Comparison of ENCODE assay signal across 15 cellular contexts in the genomic region with DNA sequence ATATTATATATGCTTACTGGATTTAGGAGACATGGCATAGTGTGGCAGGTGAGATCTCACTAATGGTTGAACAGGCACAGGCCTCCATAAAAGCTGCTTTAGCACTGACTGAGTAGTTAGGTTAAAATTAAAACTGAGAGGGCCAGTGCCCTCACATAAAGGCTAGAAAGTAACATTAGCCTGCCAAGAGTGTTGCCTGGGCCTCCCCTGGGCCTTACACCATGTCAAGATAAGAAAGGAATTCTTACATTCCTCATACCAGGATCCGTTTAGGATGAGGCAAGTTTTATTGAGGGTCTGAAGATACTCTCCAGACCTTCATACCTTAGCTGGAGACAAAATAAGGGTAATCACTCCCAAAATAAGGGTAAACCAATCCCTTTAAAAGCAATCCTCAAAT.
"Had no signal": no experiment of that assay in that cellular context is flagged by ENCODE, and none has a peak within 500 bp of the region (broad histone marks: within the 10 kb centered on the region; RNA-seq: fewer than 3 reads in every experiment).

No MANE protein-coding gene starts in this region.

- H3K27me3 Mint-ChIP-seq: activated naive CD8-positive, alpha-beta T cell; stimulated activated naive CD8-positive, alpha-beta T cell treated with anti-CD3 and anti-CD28 coated beads, Interleukin-15, Interleukin-2, amounts not matched to agents 100 ng/mL and 50 ng/mL, for 24 hours; T-helper 17 cell had no signal

- H3K9me3 ChIP-seq: left lung, pancreas had no signal

- H3K36me3 ChIP-seq: left lung, pancreas had no signal

- H3K36me3 Mint-ChIP-seq: activated naive CD8-positive, alpha-beta T cell had no signal

- DNase-seq: activated effector memory CD4-positive, alpha-beta T cell treated with anti-CD3 and anti-CD28 coated beads, Interleukin-2, amount 50 U/mL, for 16 hours; activated T-cell treated with anti-CD3 and anti-CD28 coated beads, Interleukin-2, amount 50 U/mL, for 1 hour; aorta; caudate nucleus; cortex of kidney; effector CD8-positive, alpha-beta T cell; left lung; mesenchymal stem cell; pancreas; stimulated activated CD4-positive, alpha-beta T cell treated with anti-CD3 and anti-CD28 coated beads, Interleukin-15, amount 100 ng/mL, for 24 hours; stimulated activated CD4-positive, alpha-beta T cell treated with anti-CD3 and anti-CD28 coated beads, Interleukin-4, amount 100 ng/mL, for 24 hours; T-helper 17 cell had no signal

- H3K4me1 ChIP-seq: left lung had no signal

- H3K27me3 ChIP-seq: left lung, pancreas had no signal

- H3K4me1 Mint-ChIP-seq: T-helper 17 cell had no signal

- H3K27ac Mint-ChIP-seq: activated naive CD8-positive, alpha-beta T cell; stimulated activated naive CD8-positive, alpha-beta T cell treated with anti-CD3 and anti-CD28 coated beads, Interleukin-15, Interleukin-2, amounts not matched to agents 100 ng/mL and 50 ng/mL, for 24 hours; T-helper 17 cell had no signal

- H3K9me3 Mint-ChIP-seq: stimulated activated naive CD8-positive, alpha-beta T cell treated with anti-CD3 and anti-CD28 coated beads, Interleukin-15, Interleukin-2, amounts not matched to agents 100 ng/mL and 50 ng/mL, for 24 hours had no signal

- H3K27ac ChIP-seq: left lung, pancreas had no signal

- H3K4me3 Mint-ChIP-seq: activated naive CD8-positive, alpha-beta T cell; neural crest cell; stimulated activated naive CD8-positive, alpha-beta T cell treated with anti-CD3 and anti-CD28 coated beads, Interleukin-15, Interleukin-2, amounts not matched to agents 100 ng/mL and 50 ng/mL, for 24 hours; T-helper 17 cell had no signal

- H3K4me3 ChIP-seq: left lung, pancreas had no signal
